ENCODE assay signal across 16 cellular contexts in genomic region chr2:13413989-13414388, GRCh38.
DNase-seq lines count a peak whose midpoint lies in the region; ATAC-seq and TF ChIP-seq lines count a peak whose summit lies in the region.
"Had no signal": no experiment of that assay in that cellular context is flagged by ENCODE, and none has a peak within 500 bp of the region (broad histone marks: within the 10 kb centered on the region; RNA-seq: fewer than 3 reads in every experiment).

No MANE protein-coding gene starts in this region.

- H3K36me3 ChIP-seq in BE2C = no peaks in the 10 kb centered on the region
- H3K36me3 ChIP-seq: BLaER1, SJCRH30 had no signal

- DNase-seq in BE2C = no peak
- peak; percentile 48 for DNase-seq in ELR (ENCODE audit: low read depth)
- peak; percentile 54 for DNase-seq in NCI-H748 (lab: John Stamatoyannopoulos, UW; ENCODE audit: unreplicated experiment)
- DNase-seq in epithelial cell of esophagus (ENCODE audit: low read depth) = peak; percentile 15
- no peak for DNase-seq in SIG-M5 treated with dmso at 0.1 percent for 504 hours (lab: John Stamatoyannopoulos, UW; ENCODE audit: unreplicated experiment)
- no peak for DNase-seq in activated gamma-delta T cell treated with Interleukin-2 at 50 U/mL for 16 hours
- DNase-seq: activated CD4-positive, CD25-positive, alpha-beta regulatory T cell treated with anti-CD3 and anti-CD28 coated beads, Interleukin-2, amount 50 U/mL, for 72 hours; activated CD8-positive, alpha-beta memory T cell treated with anti-CD3 and anti-CD28 coated beads for 24 hours; activated naive CD8-positive, alpha-beta T cell treated with anti-CD3 and anti-CD28 coated beads, Interleukin-2, amount 10 ng/mL, durations not matched to agents 7 days and 5 days; left ventricle myocardium superior; mucosa of descending colon; MV-4-11; NCI-H2227 treated with DMSO at 0.1 percent for 48 hours had no signal

- ATAC-seq in GM19035 (IDR thresholded peaks at IDR 0.05; ENCODE audit: unreplicated experiment) = no peak
- ATAC-seq: left ventricle myocardium superior, mucosa of descending colon had no signal

- peak; percentile 22; the same call in 1 of the 2 replicates for TF ChIP-seq CTCF in BE2C (IDR thresholded peaks at IDR 0.05; ENCODE audit: low read depth, low read length)
- TF ChIP-seq CTCF in epithelial cell of esophagus (IDR thresholded peaks at IDR 0.05; ENCODE audit: insufficient read depth, low read depth, low read length, missing control alignments) = no peak

- no peaks in the 10 kb centered on the region for H3K9me3 ChIP-seq in BE2C
- H3K9me3 ChIP-seq: SJCRH30 had no signal

- H3K4me1 ChIP-seq in BE2C = peaks cover 12% of the 10 kb centered on the region
- H3K4me1 ChIP-seq: BLaER1, SJCRH30 had no signal

- no peaks in the 10 kb centered on the region for H3K27me3 ChIP-seq in BE2C
- H3K27me3 ChIP-seq: BLaER1, SJCRH30 had no signal

- H3K4me3 ChIP-seq in BE2C (ENCODE audit: low read depth, low read length) (no peak overlapping the region), epithelial cell of esophagus (ENCODE audit: low read length) (no peak overlapping the region)
- H3K4me3 ChIP-seq: BLaER1, mucosa of descending colon, SJCRH30 had no signal

Comparison
In these comparisons a context has a peak if more than half of its experiments do, and no peak if none do; other contexts are left out.
1. DNase-seq: peak in ELR (single experiment), NCI-H748 (single experiment) and epithelial cell of esophagus (single experiment); none in BE2C (single experiment), SIG-M5 treated with dmso at 0.1 percent for 504 hours (single experiment) and activated gamma-delta T cell treated with Interleukin-2 at 50 U/mL for 16 hours (single experiment).